Comparison of ENCODE assay signal across 1 cellular context in genomic region chr16:11852092-11852809, GRCh38.
TF ChIP-seq lines count a peak whose summit lies in the region.

No MANE protein-coding gene starts in this region.

TF ChIP-seq in A549, 52 proteins besides CTCF, POLR2A, EP300 and RAD21 (continued from another document):
- TF ChIP-seq FOSL2 (IDR thresholded peaks at IDR 0.05) (no peak), FOSL2 (CRISPR knock-in tag; IDR thresholded peaks at IDR 0.05) (no peak), SREBF2 (IDR thresholded peaks at IDR 0.05) (no peak), CEBPB (IDR thresholded peaks at IDR 0.05) (no peak), FOSB (CRISPR knock-in tag; IDR thresholded peaks at IDR 0.05) (no peak), HOXB5 (CRISPR knock-in tag; IDR thresholded peaks at IDR 0.05) (no peak), CHD4 (IDR thresholded peaks at IDR 0.05; ENCODE audit: borderline replicate concordance) (no peak), USF2 (IDR thresholded peaks at IDR 0.05) (no peak), HOXA7 (CRISPR knock-in tag; IDR thresholded peaks at IDR 0.05) (no peak), ZC3H11A (IDR thresholded peaks at IDR 0.05) (no peak), E2F6 (IDR thresholded peaks at IDR 0.05; ENCODE audit: borderline replicate concordance, low read depth) (no peak)
